Comparison of ENCODE assay signal across 18 cellular contexts in the genomic region with DNA sequence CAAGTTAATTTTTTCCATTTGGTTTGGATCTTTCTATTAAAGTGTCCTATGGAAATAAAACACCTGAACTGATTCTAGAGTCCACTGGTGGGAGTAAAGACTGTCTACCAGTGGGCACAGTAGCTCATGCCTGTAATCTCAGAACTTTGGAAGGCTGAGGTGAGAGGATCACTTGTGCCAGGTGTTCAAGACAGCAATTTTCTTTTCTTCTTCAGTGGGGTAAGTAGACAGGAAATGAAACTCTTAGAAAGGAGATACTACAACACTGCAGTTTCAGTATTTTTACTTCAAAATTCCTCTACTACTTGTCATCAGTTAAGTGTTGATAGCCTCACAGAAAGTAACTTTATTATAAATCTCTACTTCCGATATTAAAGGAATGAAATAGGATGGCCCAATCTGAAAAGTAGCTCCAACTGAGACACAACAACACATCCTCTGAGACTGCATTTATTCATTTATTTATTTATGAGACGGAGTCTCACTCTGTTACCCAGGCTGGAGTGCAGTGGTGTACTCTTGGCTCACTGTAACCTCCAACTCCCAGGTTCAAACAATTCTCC. TPM values are rescaled to one million over a fixed set of nuclear protein-coding genes. Genes with fewer than 3 reads are reported as not detected.
DNase-seq lines count a peak whose midpoint lies in the region; ATAC-seq and TF ChIP-seq lines count a peak whose summit lies in the region.
"Had no signal": no experiment of that assay in that cellular context is flagged by ENCODE, and none has a peak within 500 bp of the region (broad histone marks: within the 10 kb centered on the region; RNA-seq: fewer than 3 reads in every experiment).

No MANE protein-coding gene starts in this region.

- peaks cover 8% of the 10 kb centered on the region for H3K36me3 Mint-ChIP-seq in activated naive CD4-positive, alpha-beta T cell treated with anti-CD3 and anti-CD28 coated beads, Interleukin-2, amount 50 U/mL, for 24 hours
- peaks cover 68% of the 10 kb centered on the region for H3K36me3 Mint-ChIP-seq in activated CD4-positive, alpha-beta memory T cell treated with anti-CD3 and anti-CD28 coated beads, Interleukin-2, amount 10 ng/mL, durations not matched to agents 7 days and 5 days (ENCODE audit: low read depth)
- peaks cover 48 to 60% of the 10 kb centered on the region in 2 donors for H3K36me3 Mint-ChIP-seq in stimulated activated naive B cell treated with anti-CD40 and anti-IgM and Interleukin-4, amounts not matched to agents 10 μg/mL and 1 μg/mL and 100 μg/mL, for 72 hours

- no peak overlapping the region for H3K23ac ChIP-seq in mesendoderm (ENCODE audit: low read length)

- H3K36me3 ChIP-seq in KMS-11 (ENCODE audit: insufficient read depth) (peaks cover 8% of the 10 kb centered on the region; the same call in 1 of the 2 replicates), mesendoderm (ENCODE audit: control insufficient read depth, insufficient read depth, low read length) (peaks cover 10% of the 10 kb centered on the region)

- no peak overlapping the region for H2BK5ac ChIP-seq in mesendoderm (ENCODE audit: low read length)

- H3K4me1 ChIP-seq in KMS-11 (ENCODE audit: low read depth, poor library complexity, severe bottlenecking): peaks cover 61% of the 10 kb centered on the region
- no peaks in the 10 kb centered on the region for H3K4me1 ChIP-seq in mesendoderm (ENCODE audit: control insufficient read depth, low read depth, low read length)
- H3K4me1 ChIP-seq: SJSA1 had no signal

- H3K56ac ChIP-seq in mesendoderm (ENCODE audit: low read length): no peak overlapping the region

- no peak overlapping the region for H4K8ac ChIP-seq in mesendoderm (ENCODE audit: low read depth, low read length)

- H3K79me1 ChIP-seq in mesendoderm (ENCODE audit: low read length): no peaks in the 10 kb centered on the region

- no peak overlapping the region for H2BK15ac ChIP-seq in mesendoderm (replicated peaks; ENCODE audit: low read depth)

- POLR2A ChIA-PET in activated CD4-positive, alpha-beta memory T cell treated with anti-CD3 and anti-CD28 coated beads, Interleukin-2, amount 10 ng/mL, durations not matched to agents 7 days and 5 days (lab: Charles Lee): interaction anchor here (0.8 to 1.5 kb wide), 4 partner anchors 13 to 82 kb away, joined by 3 to 5 read pairs (median 4); partner anchors contain the start of gene DNMT1

- no peak overlapping the region for H3K4me3 Mint-ChIP-seq in activated naive CD4-positive, alpha-beta T cell treated with anti-CD3 and anti-CD28 coated beads, Interleukin-2, amount 50 U/mL, for 24 hours
- no peak overlapping the region for H3K4me3 Mint-ChIP-seq in activated CD4-positive, alpha-beta memory T cell treated with anti-CD3 and anti-CD28 coated beads, Interleukin-2, amount 10 ng/mL, durations not matched to agents 7 days and 5 days
- no peak overlapping the region for H3K4me3 Mint-ChIP-seq in stimulated activated naive B cell treated with anti-CD40 and anti-IgM and Interleukin-4, amounts not matched to agents 10 μg/mL and 1 μg/mL and 100 μg/mL, for 72 hours
- H3K4me3 Mint-ChIP-seq: B cell; CD8-positive, alpha-beta memory T cell; H9 had no signal

- DNase-seq in activated naive CD4-positive, alpha-beta T cell (lab: John Stamatoyannopoulos, UW): no peak
- DNase-seq in activated CD4-positive, alpha-beta memory T cell treated with anti-CD3 and anti-CD28 coated beads, Interleukin-2, amount 10 ng/mL, durations not matched to agents 7 days and 5 days: no peak
- no peak for DNase-seq in stimulated activated naive B cell treated with anti-CD40 and anti-IgM and Interleukin-4, amounts not matched to agents 10 μg/mL and 1 μg/mL and 100 μg/mL, for 72 hours
- DNase-seq in mesendoderm (no peak), DMS53 (lab: John Stamatoyannopoulos, UW) (no peak)
- DNase-seq: CD8-positive, alpha-beta memory T cell; GF-D8; H9; MG63; NCI-H1105 treated with DMSO at 0.1 percent for 48 hours; NCI-H187 treated with DMSO at 0.1 percent for 48 hours; NCI-H2171 treated with DMSO at 0.1 percent for 48 hours; OCI-M1 had no signal

- peak in 1 of 2 donors; percentile 16 for ATAC-seq in stimulated activated naive B cell treated with anti-CD40 and anti-IgM and Interleukin-4, amounts not matched to agents 10 μg/mL and 1 μg/mL and 100 μg/mL, for 72 hours (replicated peaks)

- H2AK5ac ChIP-seq in mesendoderm (ENCODE audit: low read length): no peak overlapping the region

- H3K79me2 ChIP-seq in KMS-11 (ENCODE audit: insufficient read depth, low read depth) (peaks cover 6% of the 10 kb centered on the region), mesendoderm (ENCODE audit: control insufficient read depth, insufficient read depth, low read length) (no peaks in the 10 kb centered on the region)

- H4K20me1 ChIP-seq in KMS-11 (ENCODE audit: insufficient read depth): peaks cover 22% of the 10 kb centered on the region

- H3K18ac ChIP-seq in mesendoderm (ENCODE audit: low read length): no peak overlapping the region

- H3K4me1 Mint-ChIP-seq in activated naive CD4-positive, alpha-beta T cell treated with anti-CD3 and anti-CD28 coated beads, Interleukin-2, amount 50 U/mL, for 24 hours: peaks cover 10% of the 10 kb centered on the region
- H3K4me1 Mint-ChIP-seq in activated CD4-positive, alpha-beta memory T cell treated with anti-CD3 and anti-CD28 coated beads, Interleukin-2, amount 10 ng/mL, durations not matched to agents 7 days and 5 days: peaks cover 17% of the 10 kb centered on the region
- peaks cover 0 to 4% of the 10 kb centered on the region in 2 donors for H3K4me1 Mint-ChIP-seq in stimulated activated naive B cell treated with anti-CD40 and anti-IgM and Interleukin-4, amounts not matched to agents 10 μg/mL and 1 μg/mL and 100 μg/mL, for 72 hours
- H3K4me1 Mint-ChIP-seq: H9 had no signal

- H3K4me2 ChIP-seq in KMS-11 (peak overlapping the region; percentile 40), mesendoderm (ENCODE audit: low read length) (no peak overlapping the region)

- CTCF ChIA-PET in activated CD4-positive, alpha-beta memory T cell treated with anti-CD3 and anti-CD28 coated beads, Interleukin-2, amount 10 ng/mL, durations not matched to agents 7 days and 5 days (lab: Charles Lee): interaction anchor here (1.1 kb wide), 1 partner anchor 25 kb away, joined by 5 read pairs; no protein-coding TSS in a partner anchor

- no peaks in the 10 kb centered on the region for H3K9me3 Mint-ChIP-seq in activated naive CD4-positive, alpha-beta T cell treated with anti-CD3 and anti-CD28 coated beads, Interleukin-2, amount 50 U/mL, for 24 hours
- no peaks in the 10 kb centered on the region for H3K9me3 Mint-ChIP-seq in activated CD4-positive, alpha-beta memory T cell treated with anti-CD3 and anti-CD28 coated beads, Interleukin-2, amount 10 ng/mL, durations not matched to agents 7 days and 5 days
- H3K9me3 Mint-ChIP-seq in stimulated activated naive B cell treated with anti-CD40 and anti-IgM and Interleukin-4, amounts not matched to agents 10 μg/mL and 1 μg/mL and 100 μg/mL, for 72 hours: no peaks in the 10 kb centered on the region
- H3K9me3 Mint-ChIP-seq: CD8-positive, alpha-beta memory T cell; H9 had no signal

- no peak overlapping the region for H3K4ac ChIP-seq in mesendoderm (ENCODE audit: low read depth, low read length)

- H3K27me3 ChIP-seq in KMS-11 (ENCODE audit: insufficient read depth, low read depth) (no peaks in the 10 kb centered on the region), mesendoderm (ENCODE audit: insufficient read depth, low read length, poor library complexity) (no peaks in the 10 kb centered on the region)
- H3K27me3 ChIP-seq: MG63, SJSA1 had no signal

- H3K4me3 ChIP-seq in KMS-11 (IDR thresholded peaks at IDR 0.05; ENCODE audit: insufficient read depth, low read depth, low read length) (no peak overlapping the region), mesendoderm (ENCODE audit: low read length) (no peak overlapping the region)
- H3K4me3 ChIP-seq: MG63, SJSA1 had no signal

- no peaks in the 10 kb centered on the region for H3K27me3 Mint-ChIP-seq in activated naive CD4-positive, alpha-beta T cell treated with anti-CD3 and anti-CD28 coated beads, Interleukin-2, amount 50 U/mL, for 24 hours
- H3K27me3 Mint-ChIP-seq in activated CD4-positive, alpha-beta memory T cell treated with anti-CD3 and anti-CD28 coated beads, Interleukin-2, amount 10 ng/mL, durations not matched to agents 7 days and 5 days: no peaks in the 10 kb centered on the region
- no peaks in the 10 kb centered on the region for H3K27me3 Mint-ChIP-seq in stimulated activated naive B cell treated with anti-CD40 and anti-IgM and Interleukin-4, amounts not matched to agents 10 μg/mL and 1 μg/mL and 100 μg/mL, for 72 hours
- H3K27me3 Mint-ChIP-seq: B cell; CD8-positive, alpha-beta memory T cell had no signal

- peak overlapping the region; percentile 17 for H3K27ac Mint-ChIP-seq in activated naive CD4-positive, alpha-beta T cell treated with anti-CD3 and anti-CD28 coated beads, Interleukin-2, amount 50 U/mL, for 24 hours
- peak overlapping the region; percentile 67 for H3K27ac Mint-ChIP-seq in activated CD4-positive, alpha-beta memory T cell treated with anti-CD3 and anti-CD28 coated beads, Interleukin-2, amount 10 ng/mL, durations not matched to agents 7 days and 5 days
- H3K27ac Mint-ChIP-seq in stimulated activated naive B cell treated with anti-CD40 and anti-IgM and Interleukin-4, amounts not matched to agents 10 μg/mL and 1 μg/mL and 100 μg/mL, for 72 hours: peak overlapping the region; percentile 14
- H3K27ac Mint-ChIP-seq: B cell had no signal

- H3K27ac ChIP-seq in KMS-11 (peak overlapping the region; percentile 46; the same call in 1 of the 2 replicates), mesendoderm (ENCODE audit: low read depth, low read length) (no peak overlapping the region)
- H3K27ac ChIP-seq: RWPE1, SJSA1 had no signal

- H3K9ac ChIP-seq in KMS-11: no peak overlapping the region
- no peak overlapping the region for H3K9ac ChIP-seq in mesendoderm (ENCODE audit: low read length)

- TF ChIP-seq CTCF in KMS-11 (conservative IDR thresholded peaks at IDR 0.05; ENCODE audit: low read depth, low read length): no peak

- no peak overlapping the region for H4K5ac ChIP-seq in mesendoderm (ENCODE audit: low read length)

- no peak overlapping the region for H2AFZ ChIP-seq in KMS-11 (ENCODE audit: low read depth)

- no CpG with 5 or more reads among the region's 2 CpGs for WGBS in mesendoderm (ENCODE audit: extremely low coverage, insufficient coverage, low lambda C conversion rate)

- no peak overlapping the region for H2BK120ac ChIP-seq in mesendoderm (ENCODE audit: low read depth, low read length)

RNA-seq across cellular contexts. Expression of gene DNMT1, which starts 26.3 kb away (rescaled TPM):
- 100 to 1,000 TPM; 314 to 331 TPM for total RNA-seq in activated CD4-positive, alpha-beta memory T cell treated with anti-CD3 and anti-CD28 coated beads, Interleukin-2, amount 10 ng/mL, durations not matched to agents 7 days and 5 days
- polyA plus RNA-seq in mesendoderm (2013, experiment 1 of 2): 157 TPM
- 163 TPM for polyA plus RNA-seq in mesendoderm (2013, experiment 2 of 2)

RNA-seq across cellular contexts. Expression of gene EIF3G, which starts 48.8 kb away (rescaled TPM):
- total RNA-seq in activated CD4-positive, alpha-beta memory T cell treated with anti-CD3 and anti-CD28 coated beads, Interleukin-2, amount 10 ng/mL, durations not matched to agents 7 days and 5 days: 100 to 1,000 TPM; 202 to 203 TPM
- 193 TPM for polyA plus RNA-seq in mesendoderm (2013, experiment 1 of 2)
- 197 TPM for polyA plus RNA-seq in mesendoderm (2013, experiment 2 of 2)

RNA-seq across cellular contexts. Expression of gene P2RY11, which starts 57.0 kb away (rescaled TPM):
- 10 to 100 TPM; 33.2 to 33.5 TPM for total RNA-seq in activated CD4-positive, alpha-beta memory T cell treated with anti-CD3 and anti-CD28 coated beads, Interleukin-2, amount 10 ng/mL, durations not matched to agents 7 days and 5 days
- 11.5 TPM for polyA plus RNA-seq in mesendoderm (2013, experiment 1 of 2)
- polyA plus RNA-seq in mesendoderm (2013, experiment 2 of 2): 11.9 TPM

Comparison
In these comparisons a context has a peak if more than half of its experiments do, and no peak if none do; other contexts are left out.
1. H3K27ac Mint-ChIP-seq: peak in every context shown above with its lines; median percentile 67 in activated CD4-positive, alpha-beta memory T cell treated with anti-CD3 and anti-CD28 coated beads, Interleukin-2, amount 10 ng/mL, durations not matched to agents 7 days and 5 days; 17 in activated naive CD4-positive, alpha-beta T cell treated with anti-CD3 and anti-CD28 coated beads, Interleukin-2, amount 50 U/mL, for 24 hours; 14 in stimulated activated naive B cell treated with anti-CD40 and anti-IgM and Interleukin-4, amounts not matched to agents 10 μg/mL and 1 μg/mL and 100 μg/mL, for 72 hours.